Comparison of ENCODE assay signal across 26 cellular contexts in the genomic region with DNA sequence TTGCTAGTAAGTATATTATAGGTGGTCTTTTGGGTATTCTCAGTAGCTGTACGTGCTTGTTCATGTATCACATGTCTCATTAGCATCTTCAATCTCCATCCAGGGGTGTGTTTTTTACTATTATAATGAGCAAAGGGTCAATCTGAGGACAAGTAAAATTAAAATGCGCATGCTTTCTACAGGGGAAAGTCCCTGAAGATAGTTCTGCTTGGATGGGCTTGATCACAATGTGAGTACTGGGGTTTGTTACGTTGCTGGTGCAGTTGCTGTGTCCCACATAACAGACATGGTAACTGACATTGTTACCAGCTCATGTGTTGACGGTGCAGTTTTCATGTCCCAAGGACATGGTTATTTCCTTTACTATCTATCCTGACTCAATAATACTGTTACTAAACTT.
"Had no signal": no experiment of that assay in that cellular context is flagged by ENCODE, and none has a peak within 500 bp of the region (broad histone marks: within the 10 kb centered on the region; RNA-seq: fewer than 3 reads in every experiment).

No MANE protein-coding gene starts in this region.

- H3K27me3 ChIP-seq: SJSA1 had no signal

- H3K9me3 ChIP-seq: SJSA1 had no signal

- H3K36me3 ChIP-seq: SJSA1, WERI-Rb-1 had no signal

- FAIRE-seq: astrocyte, TTC549 had no signal

- H3K27ac ChIP-seq: coronary artery, RWPE1, SJSA1, WERI-Rb-1 had no signal

- DNase-seq: activated CD4-positive, alpha-beta memory T cell treated with anti-CD3 and anti-CD28 coated beads, Interleukin-2, amount 10 ng/mL, durations not matched to agents 7 days and 5 days; activated CD4-positive, alpha-beta T cell treated with anti-CD3 and anti-CD28 coated beads for 36 hours; activated CD4-positive, alpha-beta T cell treated with anti-CD3 and anti-CD28 coated beads, Interleukin-2, amount 50 U/mL, for 1 hour; activated gamma-delta T cell; activated naive CD4-positive, alpha-beta T cell treated with anti-CD3 and anti-CD28 coated beads for 36 hours; activated T-cell treated with anti-CD3 and anti-CD28 coated beads for 4 hours; activated T-cell treated with anti-CD3 and anti-CD28 coated beads, Interleukin-2, amount 50 U/mL, for 48 hours; amygdala; NCI-H1048; NCI-H146; NCI-H1930; NCI-H2171; NCI-H69; NK-92 treated with Interleukin-12 subunit alpha and Interleukin-12 subunit beta, amount 100 ng/mL, for 24 hours; OCI-M1; Right ventricle myocardium superior; T-helper 17 cell; T1000; WERI-Rb-1 had no signal

- H3K4me3 ChIP-seq: coronary artery, SJSA1 had no signal

- ATAC-seq: activated CD4-positive, alpha-beta T cell treated with anti-CD3 and anti-CD28 coated beads for 36 hours; activated T-helper 17 cell treated with anti-CD3 and anti-CD28 coated beads, Interleukin-2, amount 50 U/mL, for 72 hours; Panc1; T-helper 17 cell had no signal
